In genomic region chr9:8564960-8565359, GRCh38 we compare ENCODE assay signal across 1 cellular context.
TF ChIP-seq lines count a peak whose summit lies in the region.

No MANE protein-coding gene starts in this region.

TF ChIP-seq in GM12878, 131 proteins besides CTCF, POLR2A, EP300 and RAD21 (continued from another document):
- TF ChIP-seq PAX5 (IDR thresholded peaks at IDR 0.05; ENCODE audit: borderline replicate concordance, low read depth, low read length), result no peak
- no peak for TF ChIP-seq ZNF384 (IDR thresholded peaks at IDR 0.05; ENCODE audit: borderline replicate concordance, low read depth, low read length)
- no peak for TF ChIP-seq TCF3 (IDR thresholded peaks at IDR 0.05; ENCODE audit: borderline replicate concordance, insufficient read depth, low read depth, low read length)
